In genomic region chr7:96920713-96921112, GRCh38 we compare ENCODE assay signal across 32 cellular contexts.
"Had no signal": no experiment of that assay in that cellular context is flagged by ENCODE, and none has a peak within 500 bp of the region (broad histone marks: within the 10 kb centered on the region; RNA-seq: fewer than 3 reads in every experiment).

No MANE protein-coding gene starts in this region.

- H3K4me2 ChIP-seq: KMS-11 had no signal

- DNase-seq: activated CD4-positive, alpha-beta T cell treated with anti-CD3 and anti-CD28 coated beads for 36 hours; activated CD4-positive, alpha-beta T cell treated with anti-CD3 and anti-CD28 coated beads, Interleukin-2, amount 10 ng/mL, durations not matched to agents 7 days and 5 days; activated CD4-positive, alpha-beta T cell treated with anti-CD3 and anti-CD28 coated beads, Interleukin-2, amount 50 U/mL, for 48 hours; activated CD8-positive, alpha-beta T cell treated with anti-CD3 and anti-CD28 coated beads, Interleukin-2, amount 10 ng/mL, durations not matched to agents 7 days and 5 days; activated gamma-delta T cell; activated naive CD4-positive, alpha-beta T cell treated with Interleukin-2 at 50 U/mL for 16 hours; activated naive CD8-positive, alpha-beta T cell treated with anti-CD3 and anti-CD28 coated beads, Interleukin-2, amount 10 ng/mL, durations not matched to agents 7 days and 5 days; activated T-cell treated with anti-CD3 and anti-CD28 coated beads, Interleukin-2, amount 50 U/mL, for 24 hours; amygdala; caudate nucleus; cerebellar nuclear complex; MM.1S; MV-4-11; NCI-H1092; NCI-H1436 treated with DMSO at 0.1 percent for 48 hours; NCI-H1694 treated with DMSO at 0.1 percent for 48 hours; NCI-H345; NCI-H510A; NCI-H526 treated with DMSO at 0.1 percent for 48 hours; SIG-M5 had no signal

- H3K4me1 ChIP-seq: ascending aorta, breast epithelium had no signal

- H3K27ac Mint-ChIP-seq: activated CD4-positive, alpha-beta T cell treated with anti-CD3 and anti-CD28 coated beads for 36 hours; activated CD4-positive, alpha-beta T cell treated with anti-CD3 and anti-CD28 coated beads, Interleukin-2, amount 10 ng/mL, durations not matched to agents 7 days and 5 days; activated CD8-positive, alpha-beta T cell treated with anti-CD3 and anti-CD28 coated beads, Interleukin-2, amount 10 ng/mL, durations not matched to agents 7 days and 5 days; activated naive CD8-positive, alpha-beta T cell treated with anti-CD3 and anti-CD28 coated beads, Interleukin-2, amount 10 ng/mL, durations not matched to agents 7 days and 5 days; activated T-cell treated with anti-CD3 and anti-CD28 coated beads, Interleukin-2, amount 50 U/mL, for 24 hours; activated T-helper 2 cell treated with anti-CD3 and anti-CD28 coated beads, Interferon-gamma antibody, Interleukin-2, Interleukin-4, amounts not matched to agents 10 μg/mL and 5 μg/mL and 100 μg/mL, durations not matched to agents 14 hours and 24 hours and 36 hours; T-helper 1 cell treated with Interleukin-12 subunit alpha and Interleukin-12 subunit beta and Interleukin-4 antibody, amounts not matched to agents 30 μg/mL and 1 μg/mL, for 36 hours; T-helper 2 cell treated with Interferon-gamma antibody and Interleukin-4, amounts not matched to agents 5 μg/mL and 100 μg/mL, for 36 hours had no signal

- H3K36me3 ChIP-seq: ascending aorta, breast epithelium had no signal

- H3K9me3 Mint-ChIP-seq: activated CD4-positive, alpha-beta T cell treated with anti-CD3 and anti-CD28 coated beads, Interleukin-2, amount 10 ng/mL, durations not matched to agents 7 days and 5 days; activated naive CD4-positive, alpha-beta T cell treated with anti-CD3 and anti-CD28 coated beads, Interleukin-2, amount 50 U/mL, for 24 hours; activated naive CD8-positive, alpha-beta T cell treated with anti-CD3 and anti-CD28 coated beads, Interleukin-2, amount 10 ng/mL, durations not matched to agents 7 days and 5 days; activated T-cell treated with anti-CD3 and anti-CD28 coated beads, Interleukin-2, amount 50 U/mL, for 24 hours; activated T-helper 2 cell treated with anti-CD3 and anti-CD28 coated beads, Interferon-gamma antibody, Interleukin-2, Interleukin-4, amounts not matched to agents 10 μg/mL and 5 μg/mL and 100 μg/mL, durations not matched to agents 14 hours and 24 hours and 36 hours; T-helper 1 cell treated with Interleukin-12 subunit alpha and Interleukin-12 subunit beta and Interleukin-4 antibody, amounts not matched to agents 30 μg/mL and 1 μg/mL, for 36 hours; T-helper 2 cell treated with Interferon-gamma antibody and Interleukin-4, amounts not matched to agents 5 μg/mL and 100 μg/mL, for 36 hours had no signal

- H3K27me3 ChIP-seq: ascending aorta had no signal

- H3K4me3 Mint-ChIP-seq: activated CD4-positive, alpha-beta T cell treated with anti-CD3 and anti-CD28 coated beads for 36 hours; activated CD4-positive, alpha-beta T cell treated with anti-CD3 and anti-CD28 coated beads, Interleukin-2, amount 10 ng/mL, durations not matched to agents 7 days and 5 days; activated CD8-positive, alpha-beta T cell treated with anti-CD3 and anti-CD28 coated beads, Interleukin-2, amount 10 ng/mL, durations not matched to agents 7 days and 5 days; activated naive CD4-positive, alpha-beta T cell treated with anti-CD3 and anti-CD28 coated beads, Interleukin-2, amount 50 U/mL, for 24 hours; activated naive CD8-positive, alpha-beta T cell treated with anti-CD3 and anti-CD28 coated beads, Interleukin-2, amount 10 ng/mL, durations not matched to agents 7 days and 5 days; activated T-cell treated with anti-CD3 and anti-CD28 coated beads, Interleukin-2, amount 50 U/mL, for 24 hours; T-helper 1 cell treated with Interleukin-12 subunit alpha and Interleukin-12 subunit beta and Interleukin-4 antibody, amounts not matched to agents 30 μg/mL and 1 μg/mL, for 36 hours; T-helper 2 cell treated with Interferon-gamma antibody and Interleukin-4, amounts not matched to agents 5 μg/mL and 100 μg/mL, for 36 hours had no signal

- H3K27ac ChIP-seq: ascending aorta, breast epithelium, KMS-11, RWPE1 had no signal

- H3K4me3 ChIP-seq: ascending aorta, breast epithelium had no signal

- H3K36me3 Mint-ChIP-seq: activated naive CD8-positive, alpha-beta T cell treated with anti-CD3 and anti-CD28 coated beads, Interleukin-2, amount 10 ng/mL, durations not matched to agents 7 days and 5 days had no signal

- H3K9me3 ChIP-seq: ascending aorta, breast epithelium had no signal

- H3K4me1 Mint-ChIP-seq: activated CD4-positive, alpha-beta T cell treated with anti-CD3 and anti-CD28 coated beads for 36 hours; activated CD4-positive, alpha-beta T cell treated with anti-CD3 and anti-CD28 coated beads, Interleukin-2, amount 10 ng/mL, durations not matched to agents 7 days and 5 days; activated naive CD4-positive, alpha-beta T cell treated with anti-CD3 and anti-CD28 coated beads, Interleukin-2, amount 50 U/mL, for 24 hours; activated naive CD8-positive, alpha-beta T cell treated with anti-CD3 and anti-CD28 coated beads, Interleukin-2, amount 10 ng/mL, durations not matched to agents 7 days and 5 days had no signal

- ATAC-seq: activated CD4-positive, alpha-beta T cell treated with anti-CD3 and anti-CD28 coated beads for 36 hours; activated CD4-positive, CD25-positive, alpha-beta regulatory T cell treated with anti-CD3 and anti-CD28 coated beads, Interleukin-2, amount 50 U/mL, for 24 hours; activated CD8-positive, alpha-beta T cell treated with anti-CD3 and anti-CD28 coated beads, Interleukin-2, amount 10 ng/mL, durations not matched to agents 7 days and 5 days; Right ventricle myocardium inferior had no signal

- FAIRE-seq: RCC 7860, TTC549 had no signal

- H3K9ac ChIP-seq: KMS-11 had no signal
